In the genomic region with DNA sequence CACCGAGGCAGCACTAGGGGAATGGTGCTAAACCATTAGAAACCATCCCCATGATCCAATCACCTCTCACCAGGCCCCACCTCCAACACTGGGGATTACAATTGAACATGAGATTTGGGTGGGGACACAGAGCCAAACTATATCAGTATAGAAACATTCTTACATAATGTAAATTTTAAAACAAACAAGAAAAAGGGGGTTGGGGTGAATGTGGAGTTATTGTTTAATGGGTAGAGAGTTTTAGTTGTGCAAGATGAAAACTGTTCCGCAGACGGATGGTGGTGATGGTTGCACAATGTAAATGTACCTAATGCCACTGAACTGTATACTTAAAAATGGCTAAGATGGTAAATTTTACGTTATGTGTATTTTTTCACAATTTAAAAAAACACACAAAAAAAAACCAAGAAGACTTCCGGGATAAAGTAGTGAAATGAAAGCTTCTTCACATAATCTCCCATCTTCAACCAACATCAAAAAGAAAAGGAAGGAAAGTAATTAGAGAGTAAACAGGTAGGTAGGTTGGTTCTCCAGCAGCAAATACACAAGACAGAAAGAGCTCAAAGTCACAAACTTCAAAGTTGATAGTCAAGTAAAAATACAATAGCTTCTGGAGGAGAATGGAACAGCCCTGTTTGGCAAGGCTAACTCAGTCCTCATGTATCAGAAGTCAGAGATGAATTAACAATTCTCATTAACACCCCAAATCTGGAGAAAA, we compare ENCODE assay signal across 17 cellular contexts. TPM values are rescaled to one million over a fixed set of nuclear protein-coding genes. Genes with fewer than 3 reads are reported as not detected.
DNase-seq lines count a peak whose midpoint lies in the region; ATAC-seq, FAIRE-seq and TF ChIP-seq lines count a peak whose summit lies in the region.
"Had no signal": no experiment of that assay in that cellular context is flagged by ENCODE, and none has a peak within 500 bp of the region (broad histone marks: within the 10 kb centered on the region; RNA-seq: fewer than 3 reads in every experiment).

No MANE protein-coding gene starts in this region.

- H3K36me3 ChIP-seq in neutrophil (peaks cover 10% of the 10 kb centered on the region), lower lobe of right lung (peaks cover 7% of the 10 kb centered on the region)

- TF ChIP-seq CTCF in activated CD8-positive, alpha-beta T cell treated with anti-CD3 and anti-CD28 coated beads for 36 hours (IDR thresholded peaks at IDR 0.05) = no peak
- TF ChIP-seq CTCF in neutrophil (IDR thresholded peaks at IDR 0.05) = no peak
- no peak for TF ChIP-seq CTCF in lower lobe of right lung (IDR thresholded peaks at IDR 0.05)
- no peak for TF ChIP-seq CTCF in MCF 10A (IDR thresholded peaks at IDR 0.05; ENCODE audit: unreplicated experiment)

- no peak for ATAC-seq in activated T-cell treated with anti-CD3 and anti-CD28 coated beads, Interleukin-2, amount 50 U/mL, for 72 hours (replicated peaks in 1 of 2)
- no peak for ATAC-seq in activated CD8-positive, alpha-beta T cell treated with anti-CD3 and anti-CD28 coated beads for 36 hours
- ATAC-seq in lower lobe of right lung (no peak), HG02840 (IDR thresholded peaks at IDR 0.05; ENCODE audit: low FRiP score, unreplicated experiment) (no peak)

- H3K27me3 ChIP-seq in neutrophil (no peaks in the 10 kb centered on the region), lower lobe of right lung (ENCODE audit: low read depth) (no peaks in the 10 kb centered on the region)
- H3K27me3 ChIP-seq: neural progenitor cell, vagina had no signal

- H3K4me1 Mint-ChIP-seq in activated T-cell treated with anti-CD3 and anti-CD28 coated beads, Interleukin-2, amount 50 U/mL, for 72 hours (ENCODE audit: low read depth) = peaks cover 46% of the 10 kb centered on the region
- H3K4me1 Mint-ChIP-seq in activated CD8-positive, alpha-beta T cell treated with anti-CD3 and anti-CD28 coated beads for 36 hours (ENCODE audit: low read depth) = peaks cover 45% of the 10 kb centered on the region
- peaks cover 32% of the 10 kb centered on the region for H3K4me1 Mint-ChIP-seq in MCF 10A (ENCODE audit: insufficient read depth, unreplicated experiment)

- H3K27ac ChIP-seq in neutrophil (peak overlapping the region; percentile 67), lower lobe of right lung (no peak overlapping the region)
- H3K27ac ChIP-seq: neural progenitor cell, SK-N-MC, vagina had no signal

- H3K36me3 Mint-ChIP-seq in activated T-cell treated with anti-CD3 and anti-CD28 coated beads, Interleukin-2, amount 50 U/mL, for 72 hours (ENCODE audit: insufficient read depth in 2 of 2) = peaks cover 4 to 17% of the 10 kb centered on the region in 2 donors
- peaks cover 27% of the 10 kb centered on the region for H3K36me3 Mint-ChIP-seq in activated CD8-positive, alpha-beta T cell treated with anti-CD3 and anti-CD28 coated beads for 36 hours (ENCODE audit: low read depth)
- H3K36me3 Mint-ChIP-seq in MCF 10A (ENCODE audit: insufficient read depth, unreplicated experiment) = peaks cover 6% of the 10 kb centered on the region

- POLR2A ChIA-PET in activated CD8-positive, alpha-beta T cell treated with anti-CD3 and anti-CD28 coated beads for 36 hours (lab: Charles Lee) = interaction anchor here (0.6 kb wide), 2 partner anchors 34 to 1937 kb away, joined by 4 read pairs; no protein-coding TSS in a partner anchor
- POLR2A ChIA-PET in MCF 10A (lab: Yijun Ruan, JAX) = interaction anchor here (4.1 kb wide), 1 partner anchor 14 kb away, joined by 31 read pairs; the partner anchor contains the start of genes ORC3 and RARS2

- H3K9me3 Mint-ChIP-seq in activated T-cell treated with anti-CD3 and anti-CD28 coated beads, Interleukin-2, amount 50 U/mL, for 72 hours = peaks cover 2 to 6% of the 10 kb centered on the region in 2 donors
- peaks cover 2% of the 10 kb centered on the region for H3K9me3 Mint-ChIP-seq in activated CD8-positive, alpha-beta T cell treated with anti-CD3 and anti-CD28 coated beads for 36 hours
- no peaks in the 10 kb centered on the region for H3K9me3 Mint-ChIP-seq in MCF 10A (ENCODE audit: unreplicated experiment)
- H3K9me3 Mint-ChIP-seq: neural progenitor cell had no signal

- TF ChIP-seq POLR2A in GM12891 (IDR thresholded peaks at IDR 0.05; ENCODE audit: low read depth, low read length) = no peak

- no peak for DNase-seq in activated T-cell treated with anti-CD3 and anti-CD28 coated beads, Interleukin-2, amount 50 U/mL, for 72 hours
- DNase-seq in activated T-cell treated with anti-CD3 and anti-CD28 coated beads for 4 hours (no peak), GM12891 (ENCODE audit: insufficient read length, low spot score) (no peak), lower lobe of right lung (no peak), MCF 10A (ENCODE audit: unreplicated experiment) (no peak)
- no peak for DNase-seq in activated CD8-positive, alpha-beta T cell treated with anti-CD3 and anti-CD28 coated beads for 36 hours
- DNase-seq: DND-41, mesendoderm, NCI-H1105, substantia nigra had no signal

- H3K9me3 ChIP-seq in neutrophil (no peaks in the 10 kb centered on the region), lower lobe of right lung (no peaks in the 10 kb centered on the region)
- H3K9me3 ChIP-seq: vagina had no signal

- H3K27me3 Mint-ChIP-seq in activated T-cell treated with anti-CD3 and anti-CD28 coated beads, Interleukin-2, amount 50 U/mL, for 72 hours (ENCODE audit: low read depth) = no peaks in the 10 kb centered on the region
- no peaks in the 10 kb centered on the region for H3K27me3 Mint-ChIP-seq in activated CD8-positive, alpha-beta T cell treated with anti-CD3 and anti-CD28 coated beads for 36 hours
- H3K27me3 Mint-ChIP-seq in MCF 10A (ENCODE audit: insufficient read depth, unreplicated experiment) = no peaks in the 10 kb centered on the region

- peak overlapping the region; percentile 72 for H3K27ac Mint-ChIP-seq in activated T-cell treated with anti-CD3 and anti-CD28 coated beads, Interleukin-2, amount 50 U/mL, for 72 hours
- H3K27ac Mint-ChIP-seq in activated CD8-positive, alpha-beta T cell treated with anti-CD3 and anti-CD28 coated beads for 36 hours = peak overlapping the region; percentile 34
- no peak overlapping the region for H3K27ac Mint-ChIP-seq in MCF 10A (ENCODE audit: low read depth, unreplicated experiment)
- H3K27ac Mint-ChIP-seq: neural progenitor cell had no signal

- no TSS peak for BruUV-seq in MCF 10A (replicated peaks; lab: Mats Ljungman, UMichigan)

- peak; percentile 55 for FAIRE-seq in GM12891 (lab: Jason Lieb, UNC)
- FAIRE-seq: frontal cortex, TTC549 had no signal

- peaks cover 27 to 30% of the 10 kb centered on the region in 2 experiments for H3K4me1 ChIP-seq in neutrophil (ENCODE audit: control insufficient read depth in 1 of 2, insufficient read depth in 1 of 2, low read depth in 1 of 2, low read length in 1 of 2)
- peaks cover 11% of the 10 kb centered on the region for H3K4me1 ChIP-seq in lower lobe of right lung
- H3K4me1 ChIP-seq: neural progenitor cell had no signal

- CTCF ChIA-PET in activated CD8-positive, alpha-beta T cell treated with anti-CD3 and anti-CD28 coated beads for 36 hours (lab: Charles Lee) = interaction anchor here (0.9 kb wide), 1 partner anchor 14 kb away, joined by 3 read pairs; no protein-coding TSS in a partner anchor
- CTCF ChIA-PET in MCF 10A (lab: Yijun Ruan, JAX) = interaction anchor here (0.6 to 0.7 kb wide), 2 partner anchors 33 to 1774 kb away, joined by 3 to 6 read pairs; no protein-coding TSS in a partner anchor

- no peak overlapping the region for H3K4me3 ChIP-seq in neutrophil (ENCODE audit: low read depth in 1 of 2, low read length in 1 of 2)
- no peak overlapping the region for H3K4me3 ChIP-seq in lower lobe of right lung
- H3K4me3 ChIP-seq: neural progenitor cell, SK-N-MC, vagina had no signal

- H3K4me3 Mint-ChIP-seq in activated T-cell treated with anti-CD3 and anti-CD28 coated beads, Interleukin-2, amount 50 U/mL, for 72 hours = peak overlapping the region; percentile 35 to 74
- no peak overlapping the region for H3K4me3 Mint-ChIP-seq in activated CD8-positive, alpha-beta T cell treated with anti-CD3 and anti-CD28 coated beads for 36 hours
- no peak overlapping the region for H3K4me3 Mint-ChIP-seq in MCF 10A (ENCODE audit: unreplicated experiment)
- H3K4me3 Mint-ChIP-seq: neural progenitor cell had no signal

- intact Hi-C loops in activated CD8-positive, alpha-beta T cell treated with anti-CD3 and anti-CD28 coated beads for 36 hours (cut with micrococcal nuclease) = no loop called here
- intact Hi-C loops in lower lobe of right lung (cut with DNase I) = no loop called here
- intact Hi-C loops in MCF 10A (cut with micrococcal nuclease) = no loop called here

TF ChIP-seq in GM12891, 5 proteins besides CTCF, POLR2A, EP300 and RAD21:
- no peak for TF ChIP-seq TAF1 (IDR thresholded peaks at IDR 0.05; ENCODE audit: low read depth, low read length)
TF ChIP-seq in GM12891: peak in this region for 0.

RNA-seq across cellular contexts. Expression of gene RARS2, which starts 16.3 kb away (rescaled TPM):
- 10 to 100 TPM; 20.7 to 23.2 TPM for total RNA-seq in activated T-cell treated with anti-CD3 and anti-CD28 coated beads, Interleukin-2, amount 50 U/mL, for 72 hours
- polyA plus RNA-seq in GM12891 (2012; ENCODE audit: low read depth, missing spikeins) = 28.1 TPM
- total RNA-seq in activated CD8-positive, alpha-beta T cell treated with anti-CD3 and anti-CD28 coated beads for 36 hours = 10 to 100 TPM; 17.4 to 20.4 TPM
- total RNA-seq in lower lobe of right lung = 26.4 TPM
- 29.9 and 31.0 TPM in 2 replicates for total RNA-seq in MCF 10A (2022)

RNA-seq across cellular contexts. Expression of gene ORC3, which starts 16.5 kb away (rescaled TPM):
- 10 to 100 TPM; 35.2 to 38.3 TPM for total RNA-seq in activated T-cell treated with anti-CD3 and anti-CD28 coated beads, Interleukin-2, amount 50 U/mL, for 72 hours
- 25.7 TPM for polyA plus RNA-seq in GM12891 (2012; ENCODE audit: low read depth, missing spikeins)
- 10 to 100 TPM; 35.8 to 36.6 TPM for total RNA-seq in activated CD8-positive, alpha-beta T cell treated with anti-CD3 and anti-CD28 coated beads for 36 hours
- total RNA-seq in lower lobe of right lung (16.6 TPM), MCF 10A (2022) (19.4 and 21.1 TPM in 2 replicates)

Comparison
In these comparisons a context has a peak if more than half of its experiments do, and no peak if none do; other contexts are left out.
1. H3K4me3 Mint-ChIP-seq: peak in activated T-cell treated with anti-CD3 and anti-CD28 coated beads, Interleukin-2, amount 50 U/mL, for 72 hours (2 of 2); none in activated CD8-positive, alpha-beta T cell treated with anti-CD3 and anti-CD28 coated beads for 36 hours (single experiment) and MCF 10A (single experiment).